ENCODE assay signal across 10 cellular contexts in the genomic region with DNA sequence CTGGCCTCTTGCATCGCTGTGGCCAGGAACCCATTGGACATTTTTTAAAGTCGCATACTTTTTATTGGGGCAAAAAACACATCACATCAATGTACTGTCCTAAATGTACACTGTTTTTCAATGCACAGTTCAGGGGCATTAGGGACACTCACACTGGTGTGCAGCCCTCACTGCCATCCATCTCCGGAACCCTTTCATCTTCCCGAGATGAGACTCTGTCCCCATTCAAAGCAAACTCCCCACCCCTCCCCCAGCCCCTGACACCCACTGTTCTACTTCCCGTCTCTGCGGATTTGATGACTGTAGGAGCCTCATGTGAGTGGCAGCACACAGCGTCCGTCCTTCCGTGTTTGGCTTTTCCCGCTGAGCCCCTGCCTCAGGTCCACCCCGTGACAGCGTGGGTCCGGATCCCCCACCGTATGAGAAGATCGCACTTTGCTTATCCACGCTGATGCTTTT. TPM values are rescaled to one million over a fixed set of nuclear protein-coding genes. Genes with fewer than 3 reads are reported as not detected.
DNase-seq lines count a peak whose midpoint lies in the region; ATAC-seq lines count a peak whose summit lies in the region.
"Had no signal": no experiment of that assay in that cellular context is flagged by ENCODE, and none has a peak within 500 bp of the region (broad histone marks: within the 10 kb centered on the region; RNA-seq: fewer than 3 reads in every experiment).

No MANE protein-coding gene starts in this region.

- peak overlapping the region; percentile 65 to 89 for H3K27ac Mint-ChIP-seq in T-cell
- H3K27ac Mint-ChIP-seq in dendritic cell treated with granulocyte-macrophage colony-stimulating factor and Interleukin-4, amounts not matched to agents 40 ng/mL and 50 ng/mL, for 4 days: peak overlapping the region; percentile 9

- peaks cover 13 to 24% (median 18%) of the 10 kb centered on the region in 3 donors for H3K4me1 Mint-ChIP-seq in T-cell
- peaks cover 12% of the 10 kb centered on the region for H3K4me1 Mint-ChIP-seq in dendritic cell treated with granulocyte-macrophage colony-stimulating factor and Interleukin-4, amounts not matched to agents 40 ng/mL and 50 ng/mL, for 4 days (ENCODE audit: low read depth)

- CTCF ChIA-PET in T-cell (lab: Charles Lee): interaction anchor here in 1 of 2 donors (1.0 kb wide), 1 partner anchor 206 kb away, joined by 3 read pairs; no protein-coding TSS in a partner anchor

- POLR2A ChIA-PET in T-cell (lab: Charles Lee): no interaction called here

- DNase-seq in DMS53 (lab: John Stamatoyannopoulos, UW) (peak; percentile 97), T-cell (peak in 22 of 34 experiments; percentile 16 to 45 (median 30)), HK-2 (ENCODE audit: unreplicated experiment) (no peak), SKM-1 (lab: John Stamatoyannopoulos, UW; ENCODE audit: unreplicated experiment) (no peak)
- DNase-seq in stimulated activated CD4-positive, alpha-beta T cell treated with anti-CD3 and anti-CD28 coated beads, Interleukin-12 subunit alpha, Interleukin-12 subunit beta, amount 100 ng/mL, for 48 hours (ENCODE audit: low read depth in 2 of 3, low spot score in 1 of 3): peak in 2 of 3 donors; percentile 12 to 32

- no peaks in the 10 kb centered on the region for H3K36me3 Mint-ChIP-seq in T-cell
- H3K36me3 Mint-ChIP-seq in dendritic cell treated with granulocyte-macrophage colony-stimulating factor and Interleukin-4, amounts not matched to agents 40 ng/mL and 50 ng/mL, for 4 days (ENCODE audit: low read depth): no peaks in the 10 kb centered on the region

- no peaks in the 10 kb centered on the region for H3K9me3 Mint-ChIP-seq in T-cell
- H3K9me3 Mint-ChIP-seq in dendritic cell treated with granulocyte-macrophage colony-stimulating factor and Interleukin-4, amounts not matched to agents 40 ng/mL and 50 ng/mL, for 4 days: no peaks in the 10 kb centered on the region

- ATAC-seq in T-cell (replicated peaks in 1 of 4): peak; percentile 52 to 74 (median 68)
- ATAC-seq in GM21737 (IDR thresholded peaks at IDR 0.05; ENCODE audit: unreplicated experiment): no peak
- ATAC-seq in HG03457 (IDR thresholded peaks at IDR 0.05; ENCODE audit: unreplicated experiment): no peak
- ATAC-seq: Panc1 had no signal

- H3K4me3 Mint-ChIP-seq in T-cell: peak overlapping the region; percentile 13 to 48 (median 43)
- H3K4me3 Mint-ChIP-seq in dendritic cell treated with granulocyte-macrophage colony-stimulating factor and Interleukin-4, amounts not matched to agents 40 ng/mL and 50 ng/mL, for 4 days: no peak overlapping the region

- peaks cover 0 to 1% of the 10 kb centered on the region in 2 donors for H3K27me3 Mint-ChIP-seq in T-cell
- peaks cover 23% of the 10 kb centered on the region for H3K27me3 Mint-ChIP-seq in dendritic cell treated with granulocyte-macrophage colony-stimulating factor and Interleukin-4, amounts not matched to agents 40 ng/mL and 50 ng/mL, for 4 days

- intact Hi-C loops in dendritic cell treated with granulocyte-macrophage colony-stimulating factor and Interleukin-4, amounts not matched to agents 40 ng/mL and 50 ng/mL, for 4 days (cut with micrococcal nuclease): no loop called here

RNA-seq across cellular contexts. Expression of a gene that starts 41.8 kb away (rescaled TPM):
- total RNA-seq in T-cell: not detected
- total RNA-seq: G401 had no signal

RNA-seq across cellular contexts. Expression of a gene that starts 52.4 kb away (rescaled TPM):
- under 1 TPM in 2 of 5 donors, not detected in 3; 0.53 to 0.82 TPM for total RNA-seq in T-cell
- total RNA-seq: G401 had no signal

RNA-seq across cellular contexts. Expression of a gene that starts 57.0 kb away (rescaled TPM):
- 1 to 10 TPM in 1 of 5 donors, under 1 TPM in 4; 0.29 to 1.3 (median 0.51) TPM for total RNA-seq in T-cell
- total RNA-seq: G401 had no signal

Comparison
In these comparisons a context has a peak if more than half of its experiments do, and no peak if none do; other contexts are left out.
1. DNase-seq: peak in DMS53 (single experiment), T-cell (22 of 34) and stimulated activated CD4-positive, alpha-beta T cell treated with anti-CD3 and anti-CD28 coated beads, Interleukin-12 subunit alpha, Interleukin-12 subunit beta, amount 100 ng/mL, for 48 hours (2 of 3); none in HK-2 (single experiment) and SKM-1 (single experiment).
2. ATAC-seq: peak in T-cell (4 of 4); none in GM21737 (single experiment) and HG03457 (single experiment).